In genomic region chr6:75283907-75284284, GRCh38 we compare ENCODE assay signal across 8 cellular contexts. TPM values are rescaled to one million over a fixed set of nuclear protein-coding genes. Genes with fewer than 3 reads are reported as not detected.
DNase-seq lines count a peak whose midpoint lies in the region; ATAC-seq, FAIRE-seq and TF ChIP-seq lines count a peak whose summit lies in the region.

No MANE protein-coding gene starts in this region.

- H3K4me1 Mint-ChIP-seq in activated CD8-positive, alpha-beta memory T cell treated with anti-CD3 and anti-CD28 coated beads, Interleukin-2, amount 10 ng/mL, durations not matched to agents 7 days and 5 days, result peaks cover 52% of the 10 kb centered on the region
- peaks cover 50% of the 10 kb centered on the region for H3K4me1 Mint-ChIP-seq in activated CD8-positive, alpha-beta T cell treated with anti-CD3 and anti-CD28 coated beads, Interleukin-2, amount 10 ng/mL, durations not matched to agents 7 days and 5 days (ENCODE audit: low read depth)

- H2AFZ ChIP-seq in keratinocyte (ENCODE audit: control insufficient read depth, low read length), result peak overlapping the region; percentile 92

- H3K4me3 Mint-ChIP-seq in activated CD8-positive, alpha-beta memory T cell treated with anti-CD3 and anti-CD28 coated beads, Interleukin-2, amount 10 ng/mL, durations not matched to agents 7 days and 5 days, result no peak overlapping the region
- H3K4me3 Mint-ChIP-seq in activated CD8-positive, alpha-beta T cell treated with anti-CD3 and anti-CD28 coated beads, Interleukin-2, amount 10 ng/mL, durations not matched to agents 7 days and 5 days, result no peak overlapping the region

- H3K27me3 ChIP-seq in keratinocyte (ENCODE audit: control insufficient read depth, extremely low read depth, insufficient read depth, low read length) (no peaks in the 10 kb centered on the region), thymus (ENCODE audit: control insufficient read depth, insufficient read depth) (no peaks in the 10 kb centered on the region)

- FAIRE-seq in keratinocyte (lab: Jason Lieb, UNC), result no peak

- CTCF ChIA-PET in activated CD8-positive, alpha-beta memory T cell treated with anti-CD3 and anti-CD28 coated beads, Interleukin-2, amount 10 ng/mL, durations not matched to agents 7 days and 5 days (lab: Charles Lee), result interaction anchor here (0.8 to 1.9 kb wide), 6 partner anchors 14 to 40 kb away, joined by 4 to 6 read pairs (median 5); partner anchors contain the start of gene COX7A2
- CTCF ChIA-PET in activated CD8-positive, alpha-beta T cell treated with anti-CD3 and anti-CD28 coated beads, Interleukin-2, amount 10 ng/mL, durations not matched to agents 7 days and 5 days (lab: Charles Lee), result interaction anchor here (0.7 to 11.5 kb wide), 4 partner anchors 13 to 263 kb away, joined by 4 to 101 read pairs (median 6); no protein-coding TSS in a partner anchor

- no peak for TF ChIP-seq CTCF in keratinocyte (optimal IDR thresholded peaks at IDR 0.05 in 1 of 3, IDR thresholded peaks at IDR 0.05 in 1 of 3, conservative IDR thresholded peaks at IDR 0.05 in 1 of 3; ENCODE audit: extremely low read depth in 1 of 3, insufficient read depth in 2 of 3, low read length in 3 of 3)

- H3K4me2 ChIP-seq in keratinocyte (ENCODE audit: control insufficient read depth, extremely low read depth, insufficient read depth, low read depth, low read length), result peak overlapping the region; percentile 78

- peak overlapping the region; percentile 92 for H3K9ac ChIP-seq in keratinocyte (ENCODE audit: control insufficient read depth, extremely low read depth, insufficient read depth, low read length)

- H3K9me3 Mint-ChIP-seq in activated CD8-positive, alpha-beta memory T cell treated with anti-CD3 and anti-CD28 coated beads, Interleukin-2, amount 10 ng/mL, durations not matched to agents 7 days and 5 days (ENCODE audit: low read depth), result no peaks in the 10 kb centered on the region
- no peaks in the 10 kb centered on the region for H3K9me3 Mint-ChIP-seq in activated CD8-positive, alpha-beta T cell treated with anti-CD3 and anti-CD28 coated beads, Interleukin-2, amount 10 ng/mL, durations not matched to agents 7 days and 5 days (ENCODE audit: insufficient read depth)

- H3K79me2 ChIP-seq in keratinocyte (ENCODE audit: control insufficient read depth, insufficient read depth, low read length), result peaks cover 55% of the 10 kb centered on the region

- peaks cover 6% of the 10 kb centered on the region for H3K36me3 Mint-ChIP-seq in activated CD8-positive, alpha-beta memory T cell treated with anti-CD3 and anti-CD28 coated beads, Interleukin-2, amount 10 ng/mL, durations not matched to agents 7 days and 5 days
- peaks cover 12% of the 10 kb centered on the region for H3K36me3 Mint-ChIP-seq in activated CD8-positive, alpha-beta T cell treated with anti-CD3 and anti-CD28 coated beads, Interleukin-2, amount 10 ng/mL, durations not matched to agents 7 days and 5 days (ENCODE audit: low read depth)

- H3K27me3 Mint-ChIP-seq in activated CD8-positive, alpha-beta memory T cell treated with anti-CD3 and anti-CD28 coated beads, Interleukin-2, amount 10 ng/mL, durations not matched to agents 7 days and 5 days, result no peaks in the 10 kb centered on the region
- H3K27me3 Mint-ChIP-seq in activated CD8-positive, alpha-beta T cell treated with anti-CD3 and anti-CD28 coated beads, Interleukin-2, amount 10 ng/mL, durations not matched to agents 7 days and 5 days (ENCODE audit: low read depth), result no peaks in the 10 kb centered on the region

- peaks cover 31% of the 10 kb centered on the region for H3K4me1 ChIP-seq in keratinocyte (ENCODE audit: control insufficient read depth, extremely low read depth, insufficient read depth, low read length)
- no peaks in the 10 kb centered on the region for H3K4me1 ChIP-seq in thymus (ENCODE audit: control insufficient read depth, insufficient read depth, low read length)

- H3K27ac ChIP-seq in keratinocyte (ENCODE audit: control insufficient read depth, insufficient read depth, low read length), result peak overlapping the region; percentile 83
- peak overlapping the region; percentile 89 for H3K27ac ChIP-seq in thymus (ENCODE audit: low read depth)

- H3K36me3 ChIP-seq in keratinocyte (ENCODE audit: control insufficient read depth in 2 of 2, extremely low read depth in 1 of 2, insufficient read depth in 2 of 2, low read length in 2 of 2) (no peaks in the 10 kb centered on the region), thymus (ENCODE audit: control insufficient read depth, insufficient read depth) (no peaks in the 10 kb centered on the region)

- H3K27ac Mint-ChIP-seq in activated CD8-positive, alpha-beta memory T cell treated with anti-CD3 and anti-CD28 coated beads, Interleukin-2, amount 10 ng/mL, durations not matched to agents 7 days and 5 days, result no peak overlapping the region
- no peak overlapping the region for H3K27ac Mint-ChIP-seq in activated CD8-positive, alpha-beta T cell treated with anti-CD3 and anti-CD28 coated beads, Interleukin-2, amount 10 ng/mL, durations not matched to agents 7 days and 5 days

- ATAC-seq in activated CD8-positive, alpha-beta memory T cell treated with anti-CD3 and anti-CD28 coated beads, Interleukin-2, amount 10 ng/mL, durations not matched to agents 7 days and 5 days, result no peak
- ATAC-seq in activated CD8-positive, alpha-beta T cell treated with anti-CD3 and anti-CD28 coated beads, Interleukin-2, amount 10 ng/mL, durations not matched to agents 7 days and 5 days, result no peak
- no peak for ATAC-seq in GM18868 (IDR thresholded peaks at IDR 0.05; ENCODE audit: unreplicated experiment)
- ATAC-seq in HG03342 (IDR thresholded peaks at IDR 0.05; ENCODE audit: unreplicated experiment), result no peak

- peak; percentile 53 for DNase-seq in activated CD8-positive, alpha-beta memory T cell treated with anti-CD3 and anti-CD28 coated beads, Interleukin-2, amount 10 ng/mL, durations not matched to agents 7 days and 5 days
- no peak for DNase-seq in activated CD8-positive, alpha-beta memory T cell treated with anti-CD3 and anti-CD28 coated beads for 24 hours
- DNase-seq in activated CD8-positive, alpha-beta T cell treated with anti-CD3 and anti-CD28 coated beads, Interleukin-2, amount 10 ng/mL, durations not matched to agents 7 days and 5 days, result peak; percentile 37
- no peak for DNase-seq in keratinocyte (ENCODE audit: low read depth, low spot score)
- no peak for DNase-seq in NCI-H524 treated with DMSO at 0.1 percent for 48 hours (lab: John Stamatoyannopoulos, UW)

- WGBS in thymus, result under 1% methylated on average over 10 of the region's 10 CpGs

- H3K4me3 ChIP-seq in keratinocyte (ENCODE audit: control insufficient read depth in 2 of 3, extremely low read depth in 1 of 3, insufficient read depth in 2 of 3, low read depth in 1 of 3, low read length in 3 of 3), result peak overlapping the region; percentile 85 to 98 (median 97)
- peak overlapping the region; percentile 64 for H3K4me3 ChIP-seq in thymus (ENCODE audit: low read length)

- dilution Hi-C loops in keratinocyte (cut with MboI; ENCODE audit: extremely low pct_ligation_motif_present, low sequenced_read_pairs), result no loop called here

- H3K9me3 ChIP-seq in keratinocyte (ENCODE audit: control insufficient read depth, low read depth, low read length), result no peaks in the 10 kb centered on the region
- no peaks in the 10 kb centered on the region for H3K9me3 ChIP-seq in thymus (ENCODE audit: control insufficient read depth)

- POLR2A ChIA-PET in activated CD8-positive, alpha-beta T cell treated with anti-CD3 and anti-CD28 coated beads, Interleukin-2, amount 10 ng/mL, durations not matched to agents 7 days and 5 days (lab: Charles Lee), result interaction anchor here (0.6 to 3.3 kb wide), 6 partner anchors 13 to 304 kb away, joined by 3 to 50 read pairs (median 4); partner anchors contain the start of gene COX7A2

- no peaks in the 10 kb centered on the region for H3K9me1 ChIP-seq in keratinocyte (ENCODE audit: control insufficient read depth, extremely low read depth, insufficient read depth, low read length)

- no peaks in the 10 kb centered on the region for H4K20me1 ChIP-seq in keratinocyte (ENCODE audit: control insufficient read depth, extremely low read depth, insufficient read depth, low read length)

RNA-seq across cellular contexts. Expression of gene TMEM30A, which starts 0.7 kb away (rescaled TPM):
- 10 to 100 TPM; 39.9 to 54.4 TPM for total RNA-seq in activated CD8-positive, alpha-beta memory T cell treated with anti-CD3 and anti-CD28 coated beads, Interleukin-2, amount 10 ng/mL, durations not matched to agents 7 days and 5 days
- 10 to 100 TPM; 50.2 to 56.4 TPM for total RNA-seq in activated CD8-positive, alpha-beta T cell treated with anti-CD3 and anti-CD28 coated beads, Interleukin-2, amount 10 ng/mL, durations not matched to agents 7 days and 5 days
- polyA plus RNA-seq in keratinocyte, result 22.0 to 50.2 TPM (median 25.2 TPM) in 3 replicates
- polyA plus RNA-seq in keratinocyte (2011; ENCODE audit: low read depth), result 25.3 TPM
- polyA plus RNA-seq in keratinocyte (2011; cell fraction: cytosol; rRNA removed), result 10.1 and 17.1 TPM in 2 replicates
- 38.8 and 54.7 TPM in 2 replicates for polyA plus RNA-seq in keratinocyte (2011; cell fraction: nucleus; rRNA removed)
- polyA plus RNA-seq in keratinocyte (2012; ENCODE audit: low replicate concordance), result 52.2 and 52.6 TPM in 2 replicates
- 11.6 to 71.3 TPM (median 32.7 TPM) in 3 replicates for polyA minus RNA-seq in keratinocyte
- 15.9 TPM for polyA minus RNA-seq in keratinocyte (2011; cell fraction: cytosol; rRNA and poly(A)+ RNA removed)
- 30.0 and 98.0 TPM in 2 replicates for polyA minus RNA-seq in keratinocyte (2011; cell fraction: nucleus; rRNA and poly(A)+ RNA removed)
- polyA plus RNA-seq in thymus, result 45.8 TPM

RNA-seq across cellular contexts. Expression of gene COX7A2, which starts 40.3 kb away (rescaled TPM):
- 100 to 1,000 TPM; 377 to 456 TPM for total RNA-seq in activated CD8-positive, alpha-beta memory T cell treated with anti-CD3 and anti-CD28 coated beads, Interleukin-2, amount 10 ng/mL, durations not matched to agents 7 days and 5 days
- total RNA-seq in activated CD8-positive, alpha-beta T cell treated with anti-CD3 and anti-CD28 coated beads, Interleukin-2, amount 10 ng/mL, durations not matched to agents 7 days and 5 days, result 100 to 1,000 TPM; 430 to 441 TPM
- polyA plus RNA-seq in keratinocyte (160 to 489 TPM (median 474 TPM) in 3 replicates), thymus (422 TPM)
- 441 TPM for polyA plus RNA-seq in keratinocyte (2011; ENCODE audit: low read depth)
- polyA plus RNA-seq in keratinocyte (2011; cell fraction: cytosol; rRNA removed), result 152 and 383 TPM in 2 replicates
- polyA plus RNA-seq in keratinocyte (2011; cell fraction: nucleus; rRNA removed), result 97.3 and 102 TPM in 2 replicates
- 399 and 440 TPM in 2 replicates for polyA plus RNA-seq in keratinocyte (2012; ENCODE audit: low replicate concordance)
- 31.6 to 65.8 TPM (median 56.6 TPM) in 3 replicates for polyA minus RNA-seq in keratinocyte
- polyA minus RNA-seq in keratinocyte (2011; cell fraction: cytosol; rRNA and poly(A)+ RNA removed), result 76.7 TPM
- 8.4 and 14.3 TPM in 2 replicates for polyA minus RNA-seq in keratinocyte (2011; cell fraction: nucleus; rRNA and poly(A)+ RNA removed)

Comparison
In these comparisons a context has a peak if more than half of its experiments do, and no peak if none do; other contexts are left out.
1. DNase-seq: peak in activated CD8-positive, alpha-beta memory T cell treated with anti-CD3 and anti-CD28 coated beads, Interleukin-2, amount 10 ng/mL, durations not matched to agents 7 days and 5 days (single experiment) and activated CD8-positive, alpha-beta T cell treated with anti-CD3 and anti-CD28 coated beads, Interleukin-2, amount 10 ng/mL, durations not matched to agents 7 days and 5 days (single experiment); none in activated CD8-positive, alpha-beta memory T cell treated with anti-CD3 and anti-CD28 coated beads for 24 hours (single experiment), keratinocyte (single experiment) and NCI-H524 treated with DMSO at 0.1 percent for 48 hours (single experiment).